Comparison of ENCODE assay signal across 19 cellular contexts in the genomic region with DNA sequence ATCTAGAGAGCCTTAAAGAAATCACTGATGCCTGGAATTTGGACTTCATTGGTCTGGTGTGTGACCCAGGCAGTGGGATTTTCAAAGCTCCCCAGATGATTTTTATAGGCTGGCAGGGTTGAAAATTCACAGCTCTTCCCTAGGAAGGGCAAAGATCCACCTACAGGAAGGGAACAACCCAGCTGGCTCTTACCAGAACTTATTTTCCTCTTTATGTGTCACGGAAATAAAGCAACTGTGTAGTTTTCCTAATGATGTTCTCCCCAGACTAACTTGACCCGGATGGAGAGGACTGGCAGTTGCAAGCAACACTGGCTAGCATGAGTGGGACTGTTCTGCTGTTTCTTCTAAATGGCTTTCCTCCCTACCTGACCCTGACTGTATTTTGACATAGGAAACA.
A peak's percentile ranks its signal among the peaks of the same experiment; 100 is the strongest.
DNase-seq lines count a peak whose midpoint lies in the region; ATAC-seq, FAIRE-seq and TF ChIP-seq lines count a peak whose summit lies in the region.
"Had no signal": no experiment of that assay in that cellular context is flagged by ENCODE, and none has a peak within 500 bp of the region (broad histone marks: within the 10 kb centered on the region; RNA-seq: fewer than 3 reads in every experiment).

No MANE protein-coding gene starts in this region.

- no peak for TF ChIP-seq RAD21 in HepG2 (CRISPR knock-in tag; IDR thresholded peaks at IDR 0.05)

- H3K4me2 ChIP-seq in HepG2 (ENCODE audit: low read depth, low read length), result no peak overlapping the region; the same call in 1 of the 2 replicates
- no peak overlapping the region for H3K4me2 ChIP-seq in osteoblast (ENCODE audit: insufficient read depth, low read length)

- H3K4me1 ChIP-seq in HepG2 (ENCODE audit: insufficient read depth, low read length) (peaks cover 94% of the 10 kb centered on the region), right lobe of liver (no peaks in the 10 kb centered on the region), osteoblast (ENCODE audit: insufficient read depth, low read length) (peaks cover 30% of the 10 kb centered on the region), vagina (peaks cover 20% of the 10 kb centered on the region)
- H3K4me1 ChIP-seq: BE2C had no signal

- peaks cover 19% of the 10 kb centered on the region; the same call in 1 of the 2 replicates for H4K20me1 ChIP-seq in HepG2 (ENCODE audit: insufficient read depth, low read length)
- no peaks in the 10 kb centered on the region for H4K20me1 ChIP-seq in osteoblast (ENCODE audit: insufficient read depth, low read length)

- H3K27ac ChIP-seq in HepG2 (ENCODE audit: extremely low read length, insufficient read depth, low read length), result peak overlapping the region; percentile 53
- no peak overlapping the region for H3K27ac ChIP-seq in right lobe of liver
- H3K27ac ChIP-seq in osteoblast (ENCODE audit: low read depth, low read length), result peak overlapping the region; percentile 53
- H3K27ac ChIP-seq in vagina, result peak overlapping the region; percentile 46
- H3K27ac ChIP-seq: 22Rv1, GM23248 had no signal

- TF ChIP-seq CTCF in HepG2 (CRISPR knock-in tag; IDR thresholded peaks at IDR 0.05) (no peak), right lobe of liver (IDR thresholded peaks at IDR 0.05) (no peak), osteoblast (IDR thresholded peaks at IDR 0.05; ENCODE audit: extremely low read depth, low read depth, low read length) (no peak), vagina (IDR thresholded peaks at IDR 0.05) (no peak)

- peaks cover 37 to 86% of the 10 kb centered on the region in 2 experiments for H3K36me3 ChIP-seq in HepG2 (replicated peaks in 1 of 2; ENCODE audit: control insufficient read depth in 1 of 2, insufficient read depth in 2 of 2, low read length in 2 of 2)
- peaks cover 0 to 9% (median 3%) of the 10 kb centered on the region in 4 donors for H3K36me3 ChIP-seq in right lobe of liver
- H3K36me3 ChIP-seq in osteoblast (ENCODE audit: insufficient read depth, low read length), result no peaks in the 10 kb centered on the region
- H3K36me3 ChIP-seq in vagina, result no peaks in the 10 kb centered on the region
- H3K36me3 ChIP-seq: BE2C had no signal

- H3K79me2 ChIP-seq in HepG2 (ENCODE audit: insufficient read depth, low read length) (peaks cover 82% of the 10 kb centered on the region), osteoblast (ENCODE audit: insufficient read depth, low read length) (no peaks in the 10 kb centered on the region)

- H3K9ac ChIP-seq in HepG2 (ENCODE audit: insufficient read depth, low read depth, low read length), result no peak overlapping the region
- H3K9ac ChIP-seq: GM23248 had no signal

- 85% methylated on average over 2 of the region's 2 CpGs for WGBS in HepG2 (ENCODE audit: low lambda C conversion rate)
- no CpG with 5 or more reads among the region's 2 CpGs for WGBS in right lobe of liver (ENCODE audit: insufficient coverage, low coverage, low lambda C conversion rate, missing lambda C conversion rate)

- FAIRE-seq in HepG2 (lab: Jason Lieb, UNC) (no peak), GM12891 (lab: Jason Lieb, UNC) (no peak)
- FAIRE-seq: K562 had no signal

- no peak overlapping the region for H2AFZ ChIP-seq in HepG2 (ENCODE audit: low read length)
- H2AFZ ChIP-seq in osteoblast (ENCODE audit: low read length), result no peak overlapping the region

- H3K4me3 ChIP-seq in HepG2 (replicated peaks in 1 of 3; ENCODE audit: insufficient read depth in 1 of 3, low read depth in 2 of 3, low read length in 3 of 3) (no peak overlapping the region), right lobe of liver (no peak overlapping the region), osteoblast (ENCODE audit: insufficient read depth, low read length) (no peak overlapping the region), vagina (no peak overlapping the region)
- H3K4me3 ChIP-seq: GM23248, K562 had no signal

- POLR2A ChIA-PET in HepG2 (lab: Yijun Ruan, JAX), result interaction anchor here (0.8 to 2.5 kb wide), 6 partner anchors 8 to 339 kb away, joined by 3 to 13 read pairs (median 3); no protein-coding TSS in a partner anchor

- TF ChIP-seq EP300 in HepG2 (IDR thresholded peaks at IDR 0.05; ENCODE audit: low read depth in 2 of 2, low read length in 2 of 2) (no peak), HepG2 (CRISPR knock-in tag; IDR thresholded peaks at IDR 0.05; ENCODE audit: borderline replicate concordance) (no peak)

- 0 out of 3 replicates have a peak, but pooled peaks have one; percentile 5 for ATAC-seq in HepG2
- no peak for ATAC-seq in right lobe of liver
- no peak for ATAC-seq in GM18511 (IDR thresholded peaks at IDR 0.05; ENCODE audit: unreplicated experiment)
- ATAC-seq: K562 had no signal

- no TSS peak for BruUV-seq in HepG2 (replicated peaks; lab: Mats Ljungman, UMichigan)

- CTCF ChIA-PET in HepG2 (lab: Yijun Ruan, JAX; ENCODE audit: low intra/inter-chr PET ratio, low total read pairs), result no interaction called here

- H3K9me3 ChIP-seq in HepG2 (ENCODE audit: low read length) (no peaks in the 10 kb centered on the region), right lobe of liver (no peaks in the 10 kb centered on the region), osteoblast (ENCODE audit: low read depth, low read length) (no peaks in the 10 kb centered on the region), vagina (no peaks in the 10 kb centered on the region)
- H3K9me3 ChIP-seq: BE2C had no signal

- DNase-seq in HepG2 (ENCODE audit: low spot score), result no peak
- DNase-seq in right lobe of liver, result no peak
- DNase-seq in islet precursor cell, result peak; percentile 11
- no peak for DNase-seq in osteoblast (ENCODE audit: insufficient read length, low spot score, missing footprints)
- DNase-seq in vagina (ENCODE audit: extremely low spot score in 2 of 2), result no peak
- no peak for DNase-seq in GM12891 (ENCODE audit: insufficient read length, low spot score)
- no peak for DNase-seq in globus pallidus (ENCODE audit: low spot score)
- DNase-seq: BE2C; Calu3; CD4-positive, alpha-beta memory T cell; DMS79; NCI-H187 treated with DMSO at 0.1 percent for 48 hours; NCI-H446; NCI-H69; NK-92 treated with Interleukin-12 subunit alpha and Interleukin-12 subunit beta, amount 100 ng/mL, for 24 hours had no signal

- intact Hi-C loops in HepG2 (cut with micrococcal nuclease; ENCODE audit: unreplicated experiment) (loop anchor here (5.0 kb wide), 1 partner anchor 436 kb away; no protein-coding TSS in a partner anchor), right lobe of liver (cut with DNase I) (no loop called here), vagina (cut with DNase I) (no loop called here)

- TF ChIP-seq POLR2A in HepG2 (IDR thresholded peaks at IDR 0.05; ENCODE audit: insufficient read depth in 1 of 2, low read depth in 2 of 2, low read length in 2 of 2), result peak in 1 of 2 experiments; percentile 10; a peak in 1 of 4 replicates
- TF ChIP-seq POLR2A in right lobe of liver (IDR thresholded peaks at IDR 0.05), result no peak
- TF ChIP-seq POLR2A in vagina (IDR thresholded peaks at IDR 0.05), result no peak
- TF ChIP-seq POLR2A in GM12891 (IDR thresholded peaks at IDR 0.05; ENCODE audit: low read depth, low read length), result no peak

- H3K27me3 ChIP-seq in HepG2 (ENCODE audit: control insufficient read depth in 1 of 2, insufficient read depth in 2 of 2, low read length in 2 of 2), result no peaks in the 10 kb centered on the region
- H3K27me3 ChIP-seq in right lobe of liver, result no peaks in the 10 kb centered on the region
- no peaks in the 10 kb centered on the region for H3K27me3 ChIP-seq in osteoblast (ENCODE audit: insufficient read depth, low read length)
- H3K27me3 ChIP-seq in vagina, result no peaks in the 10 kb centered on the region
- H3K27me3 ChIP-seq: BE2C had no signal

- in situ Hi-C loops in HepG2 (cut with HindIII; ENCODE audit: extremely low pct_ligation_motif_present, low pct_unique_long_range_greater_than_20kb), result loop anchor here (10.0 to 25.0 kb wide), 2 partner anchors 438 to 669 kb away; no protein-coding TSS in a partner anchor

TF ChIP-seq in HepG2, 621 proteins besides CTCF, POLR2A, EP300 and RAD21:
- TF ChIP-seq RBM22 (optimal IDR thresholded peaks at IDR 0.05; ENCODE audit: low read length), result peak; percentile 24
- no peak for TF ChIP-seq TEAD3 (CRISPR knock-in tag; optimal IDR thresholded peaks at IDR 0.05; ENCODE audit: borderline replicate concordance)

TF ChIP-seq in GM12891, 5 proteins besides CTCF, POLR2A, EP300 and RAD21:
- TF ChIP-seq POU2F2 (IDR thresholded peaks at IDR 0.05; ENCODE audit: low read depth, low read length) (no peak), PAX5 (IDR thresholded peaks at IDR 0.05; ENCODE audit: insufficient read depth, low read length, severe bottlenecking) (no peak), TAF1 (IDR thresholded peaks at IDR 0.05; ENCODE audit: low read depth, low read length) (no peak), SPI1 (IDR thresholded peaks at IDR 0.05; ENCODE audit: low read depth, low read length) (no peak), POLR2AphosphoS5 (IDR thresholded peaks at IDR 0.05; ENCODE audit: low read depth, low read length) (no peak)

Comparison
In these comparisons a context has a peak if more than half of its experiments do, and no peak if none do; other contexts are left out.
1. H3K27ac ChIP-seq: peak in HepG2 (single experiment), osteoblast (single experiment) and vagina (single experiment); none in right lobe of liver (0 of 3).